Comparison of ENCODE assay signal across 7 cellular contexts in genomic region chr1:153611356-153611755, GRCh38. TPM values are rescaled to one million over a fixed set of nuclear protein-coding genes. Genes with fewer than 3 reads are reported as not detected.
DNase-seq lines count a peak whose midpoint lies in the region; TF ChIP-seq lines count a peak whose summit lies in the region.
"Had no signal": no experiment of that assay in that cellular context is flagged by ENCODE, and none has a peak within 500 bp of the region (broad histone marks: within the 10 kb centered on the region; RNA-seq: fewer than 3 reads in every experiment).

No MANE protein-coding gene starts in this region.

- H3K9me3 Mint-ChIP-seq in HFFc6, result no peaks in the 10 kb centered on the region
- H3K9me3 Mint-ChIP-seq: activated B cell treated with CpG ODN at 0.5 μM for 24 hours had no signal

- intact Hi-C loops in esophagus muscularis mucosa (cut with DNase I), result loop anchor here (5.0 kb wide), 1 partner anchor 99 kb away; no protein-coding TSS in a partner anchor
- intact Hi-C loops in sigmoid colon (cut with DNase I), result loop anchor here (5.0 kb wide), 1 partner anchor 79 kb away; no protein-coding TSS in a partner anchor

- H3K4me1 ChIP-seq in esophagus muscularis mucosa (peaks cover 41 to 71% (median 59%) of the 10 kb centered on the region in 4 donors), sigmoid colon (peaks cover 0 to 52% (median 46%) of the 10 kb centered on the region in 4 donors)

- H3K27me3 ChIP-seq in esophagus muscularis mucosa, result no peaks in the 10 kb centered on the region
- H3K27me3 ChIP-seq in sigmoid colon, result no peaks in the 10 kb centered on the region

- H3K27me3 Mint-ChIP-seq in HFFc6 (ENCODE audit: insufficient read depth), result peaks cover 3% of the 10 kb centered on the region
- H3K27me3 Mint-ChIP-seq: activated B cell treated with CpG ODN at 0.5 μM for 24 hours had no signal

- no peak for DNase-seq in HFFc6
- DNase-seq in esophagus muscularis mucosa (ENCODE audit: extremely low spot score), result no peak
- no peak for DNase-seq in sigmoid colon
- no peak for DNase-seq in T-helper 2 cell
- no peak for DNase-seq in NK-92 treated with Interleukin-12 subunit alpha and Interleukin-12 subunit beta, amount 100 ng/mL, for 24 hours (lab: John Stamatoyannopoulos, UW)
- DNase-seq in activated CD4-positive, alpha-beta T cell treated with anti-CD3 and anti-CD28 coated beads for 1 hour, result no peak
- DNase-seq: activated B cell treated with CpG ODN at 0.5 μM for 24 hours had no signal

- peaks cover 63% of the 10 kb centered on the region for H3K4me1 Mint-ChIP-seq in HFFc6 (ENCODE audit: low read depth)

- TF ChIP-seq CTCF in HFFc6 (IDR thresholded peaks at IDR 0.05) (no peak), esophagus muscularis mucosa (IDR thresholded peaks at IDR 0.05) (no peak), sigmoid colon (IDR thresholded peaks at IDR 0.05) (no peak)

- TF ChIP-seq EP300 in esophagus muscularis mucosa (IDR thresholded peaks at IDR 0.05) (no peak), sigmoid colon (IDR thresholded peaks at IDR 0.05) (no peak)

- no peak for TF ChIP-seq POLR2A in esophagus muscularis mucosa (IDR thresholded peaks at IDR 0.05; ENCODE audit: low read depth)
- no peak for TF ChIP-seq POLR2A in sigmoid colon (IDR thresholded peaks at IDR 0.05)

- 83% methylated on average over 1 of the region's 1 CpG for WGBS in esophagus muscularis mucosa
- 32 to 71% methylated on average over 1 of the region's 1 CpG for WGBS in sigmoid colon, 2 donors

- H3K27ac ChIP-seq in esophagus muscularis mucosa (replicated peaks in 1 of 4) (peak overlapping the region in 3 of 4 donors; percentile 83 to 85 (median 85)), sigmoid colon (peak overlapping the region in 3 of 4 donors; percentile 82 to 90 (median 85))

- H3K27ac Mint-ChIP-seq in HFFc6, result peak overlapping the region; percentile 96
- H3K27ac Mint-ChIP-seq: activated B cell treated with CpG ODN at 0.5 μM for 24 hours had no signal

- H3K4me3 ChIP-seq in esophagus muscularis mucosa (peak overlapping the region; percentile 64 to 72 (median 69)), sigmoid colon (peak overlapping the region; percentile 66 to 72 (median 68))

- peaks cover 23% of the 10 kb centered on the region for H3K36me3 Mint-ChIP-seq in HFFc6 (ENCODE audit: low read depth)

- H3K36me3 ChIP-seq in esophagus muscularis mucosa (peaks cover 6 to 17% (median 16%) of the 10 kb centered on the region in 4 donors), sigmoid colon (peaks cover 0 to 17% (median 12%) of the 10 kb centered on the region in 4 donors)

- H3K4me3 Mint-ChIP-seq in HFFc6, result peak overlapping the region; percentile 96
- H3K4me3 Mint-ChIP-seq: activated B cell treated with CpG ODN at 0.5 μM for 24 hours had no signal

- H3K9me3 ChIP-seq in esophagus muscularis mucosa, result no peaks in the 10 kb centered on the region
- H3K9me3 ChIP-seq in sigmoid colon, result no peaks in the 10 kb centered on the region

RNA-seq across cellular contexts. Expression of gene S100A16, which starts 1.6 kb away (rescaled TPM):
- 100 to 1,000 TPM; 235 to 351 (median 258) TPM for total RNA-seq in HFFc6 (2021; fragmentation: NEBNext Ultra II Directional; extraction: Animal tissue kit (Norgen Biotek cat#: 25700))
- 10 to 100 TPM; 33.2 to 67.9 (median 48.2) TPM for total RNA-seq in esophagus muscularis mucosa
- total RNA-seq in sigmoid colon, result 10 to 100 TPM; 35.6 to 49.9 (median 39.7) TPM
- 100 to 1,000 TPM; 332 to 492 (median 370) TPM for polyA plus RNA-seq in sigmoid colon
- total RNA-seq: activated B cell treated with CpG ODN at 0.5 μM for 24 hours had no signal

RNA-seq across cellular contexts. Expression of gene S100A14, which starts 4.8 kb away (rescaled TPM):
- under 1 TPM in 1 of 6 experiments, not detected in 5; 0.54 TPM for total RNA-seq in HFFc6 (2021; fragmentation: NEBNext Ultra II Directional; extraction: Animal tissue kit (Norgen Biotek cat#: 25700))
- total RNA-seq in esophagus muscularis mucosa, result 1 to 10 TPM in 1 of 4 donors, not detected in 3; 1.0 TPM
- 1 to 10 TPM in 1 of 4 donors, under 1 TPM in 1, not detected in 2; 0.82 to 1.8 TPM for total RNA-seq in sigmoid colon
- 1,000 to 10,000 TPM in 1 of 3 donors, 100 to 1,000 TPM in 2; 789 to 1,144 (median 825) TPM for polyA plus RNA-seq in sigmoid colon
- total RNA-seq: activated B cell treated with CpG ODN at 0.5 μM for 24 hours had no signal

RNA-seq across cellular contexts. Expression of gene S100A13, which starts 15.9 kb away (rescaled TPM):
- 100 to 1,000 TPM; 162 to 225 (median 208) TPM for total RNA-seq in HFFc6 (2021; fragmentation: NEBNext Ultra II Directional; extraction: Animal tissue kit (Norgen Biotek cat#: 25700))
- 10 to 100 TPM; 71.3 to 84.7 (median 83.1) TPM for total RNA-seq in esophagus muscularis mucosa
- total RNA-seq in sigmoid colon, result 100 to 1,000 TPM in 3 of 4 donors, 10 to 100 TPM in 1; 86.3 to 305 (median 278) TPM
- 100 to 1,000 TPM; 113 to 302 (median 126) TPM for polyA plus RNA-seq in sigmoid colon

RNA-seq across cellular contexts. Expression of gene S100A1, which starts 16.9 kb away (rescaled TPM):
- total RNA-seq in HFFc6 (2021; fragmentation: NEBNext Ultra II Directional; extraction: Animal tissue kit (Norgen Biotek cat#: 25700)), result under 1 TPM in 3 of 6 experiments, not detected in 3; 0.59 to 0.96 (median 0.82) TPM
- total RNA-seq in esophagus muscularis mucosa, result 10 to 100 TPM in 2 of 4 donors, 1 to 10 TPM in 2; 4.3 to 17.9 (median 9.2) TPM
- 10 to 100 TPM in 2 of 4 donors, 1 to 10 TPM in 2; 2.3 to 22.2 (median 10.9) TPM for total RNA-seq in sigmoid colon
- 1 to 10 TPM; 3.2 to 6.6 (median 4.4) TPM for polyA plus RNA-seq in sigmoid colon

RNA-seq across cellular contexts. Expression of gene CHTOP, which starts 22.5 kb away (rescaled TPM):
- total RNA-seq in HFFc6 (2021; fragmentation: NEBNext Ultra II Directional; extraction: Animal tissue kit (Norgen Biotek cat#: 25700)), result 10 to 100 TPM; 48.1 to 57.9 (median 53.9) TPM
- 10 to 100 TPM; 34.5 to 43.8 (median 37.6) TPM for total RNA-seq in esophagus muscularis mucosa
- 10 to 100 TPM; 44.8 to 57.8 (median 50.2) TPM for total RNA-seq in sigmoid colon
- polyA plus RNA-seq in sigmoid colon, result 10 to 100 TPM; 35.4 to 65.4 (median 38.6) TPM
